ENCODE assay signal across 1 cellular context in the genomic region with DNA sequence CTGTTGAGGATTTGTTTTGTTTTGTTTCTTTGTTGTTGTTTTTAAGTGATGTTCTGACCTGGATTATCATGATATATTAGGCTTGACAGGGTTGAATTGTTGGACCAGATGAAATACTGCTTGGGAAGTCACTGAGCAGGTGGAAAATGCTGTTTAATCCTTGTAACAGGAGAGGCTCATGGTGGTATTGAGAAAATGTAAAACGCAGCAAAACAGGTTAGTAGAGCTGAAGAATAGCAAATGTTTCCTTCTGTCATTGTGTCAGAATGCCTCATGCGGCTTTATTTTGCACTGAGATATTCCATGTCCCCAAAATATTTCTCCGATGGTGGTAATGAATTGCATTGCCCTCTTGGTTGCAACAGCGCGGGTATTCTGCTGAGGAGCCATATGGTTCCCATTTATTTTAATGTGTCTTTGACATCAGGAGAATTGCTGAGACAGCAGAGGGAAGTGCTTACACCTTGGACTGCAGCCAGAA.
TF ChIP-seq lines count a peak whose summit lies in the region.

No MANE protein-coding gene starts in this region.

TF ChIP-seq in HEK293, 187 proteins besides CTCF, POLR2A, EP300 and RAD21 (continued from another document):
- TF ChIP-seq, protein P1, sequence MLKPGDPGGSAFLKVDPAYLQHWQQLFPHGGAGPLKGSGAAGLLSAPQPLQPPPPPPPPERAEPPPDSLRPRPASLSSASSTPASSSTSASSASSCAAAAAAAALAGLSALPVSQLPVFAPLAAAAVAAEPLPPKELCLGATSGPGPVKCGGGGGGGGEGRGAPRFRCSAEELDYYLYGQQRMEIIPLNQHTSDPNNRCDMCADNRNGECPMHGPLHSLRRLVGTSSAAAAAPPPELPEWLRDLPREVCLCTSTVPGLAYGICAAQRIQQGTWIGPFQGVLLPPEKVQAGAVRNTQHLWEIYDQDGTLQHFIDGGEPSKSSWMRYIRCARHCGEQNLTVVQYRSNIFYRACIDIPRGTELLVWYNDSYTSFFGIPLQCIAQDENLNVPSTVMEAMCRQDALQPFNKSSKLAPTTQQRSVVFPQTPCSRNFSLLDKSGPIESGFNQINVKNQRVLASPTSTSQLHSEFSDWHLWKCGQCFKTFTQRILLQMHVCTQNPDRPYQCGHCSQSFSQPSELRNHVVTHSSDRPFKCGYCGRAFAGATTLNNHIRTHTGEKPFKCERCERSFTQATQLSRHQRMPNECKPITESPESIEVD (tag by site-specific recombination; IDR thresholded peaks at IDR 0.05), result peak; percentile 56; the same call in 1 of the 2 replicates
- TF ChIP-seq ZNF274 (IDR thresholded peaks at IDR 0.05; ENCODE audit: low read length) (no peak), ZNF274 (tag by site-specific recombination; IDR thresholded peaks at IDR 0.05; ENCODE audit: borderline replicate concordance) (no peak), ZNF830 (tag by site-specific recombination; IDR thresholded peaks at IDR 0.05; ENCODE audit: low read depth) (no peak), GLIS1 (tag by site-specific recombination; IDR thresholded peaks at IDR 0.05) (peak; percentile 70), ZNF629 (tag by site-specific recombination; IDR thresholded peaks at IDR 0.05) (no peak), ZNF16 (tag by site-specific recombination; IDR thresholded peaks at IDR 0.05; ENCODE audit: low read depth) (no peak)
- TF ChIP-seq, protein P2, sequence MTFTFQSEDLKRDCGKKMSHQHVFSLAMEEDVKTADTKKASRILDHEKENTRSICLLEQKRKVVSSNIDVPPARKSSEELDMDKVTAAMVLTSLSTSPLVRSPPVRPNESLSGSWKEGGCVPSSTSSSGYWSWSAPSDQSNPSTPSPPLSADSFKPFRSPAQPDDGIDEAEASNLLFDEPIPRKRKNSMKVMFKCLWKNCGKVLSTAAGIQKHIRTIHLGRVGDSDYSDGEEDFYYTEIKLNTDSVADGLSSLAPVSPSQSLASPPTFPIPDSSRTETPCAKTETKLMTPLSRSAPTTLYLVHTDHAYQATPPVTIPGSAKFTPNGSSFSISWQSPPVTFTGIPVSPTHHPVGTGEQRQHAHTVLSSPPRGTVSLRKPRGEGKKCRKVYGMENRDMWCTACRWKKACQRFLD (tag by site-specific recombination; IDR thresholded peaks at IDR 0.05), result no peak
